Comparison of ENCODE assay signal across 8 cellular contexts in the genomic region with DNA sequence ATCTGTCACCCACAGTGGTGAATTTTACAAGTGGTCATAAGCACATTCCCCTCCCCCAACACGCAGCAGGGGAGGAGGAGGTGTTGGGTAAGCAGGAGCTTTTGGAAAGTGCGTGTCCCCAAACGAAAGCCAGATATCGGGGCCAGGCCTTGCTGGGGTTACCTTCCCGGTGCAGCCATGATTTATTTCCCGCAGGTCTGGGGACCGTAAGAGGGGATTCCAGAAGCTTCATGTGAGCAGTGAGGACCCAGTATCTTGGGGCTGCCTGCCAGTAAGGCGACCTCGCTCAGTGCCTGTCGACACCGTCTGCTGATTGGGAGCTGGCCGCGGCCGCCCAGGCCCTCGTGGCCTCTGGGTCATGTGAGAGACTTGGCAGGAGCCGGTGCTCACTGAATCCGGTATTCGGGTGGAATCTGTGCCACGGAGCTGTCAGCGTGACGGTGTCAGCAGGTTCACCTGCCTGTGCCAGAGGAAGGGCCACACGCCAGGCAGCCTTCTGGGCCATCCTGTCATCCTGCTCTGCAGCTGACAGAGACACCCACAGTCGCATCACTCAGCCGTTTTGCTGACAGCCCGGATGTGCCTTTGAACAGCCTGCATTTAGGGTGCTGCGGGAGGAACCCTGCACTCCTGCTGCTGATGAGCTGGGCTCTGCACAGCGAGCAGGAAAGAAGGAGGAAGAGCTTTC. TPM values are rescaled to one million over a fixed set of nuclear protein-coding genes. Genes with fewer than 3 reads are reported as not detected.
DNase-seq lines count a peak whose midpoint lies in the region; ATAC-seq, FAIRE-seq and TF ChIP-seq lines count a peak whose summit lies in the region.

No MANE protein-coding gene starts in this region.

- H3K36me3 Mint-ChIP-seq in activated T-helper 2 cell treated with anti-CD3 and anti-CD28 coated beads, Interferon-gamma antibody, Interleukin-2, Interleukin-4, amounts not matched to agents 10 μg/mL and 5 μg/mL and 100 μg/mL, durations not matched to agents 14 hours and 24 hours and 36 hours (ENCODE audit: low read depth), result no peaks in the 10 kb centered on the region
- H3K36me3 Mint-ChIP-seq in neural progenitor cell, result no peaks in the 10 kb centered on the region

- peak overlapping the region; percentile 52 for H3K4me3 Mint-ChIP-seq in activated T-helper 2 cell treated with anti-CD3 and anti-CD28 coated beads, Interferon-gamma antibody, Interleukin-2, Interleukin-4, amounts not matched to agents 10 μg/mL and 5 μg/mL and 100 μg/mL, durations not matched to agents 14 hours and 24 hours and 36 hours (ENCODE audit: low read depth)
- H3K4me3 Mint-ChIP-seq in neural progenitor cell, result no peak overlapping the region

- H3K9ac ChIP-seq in neural progenitor cell, result no peak overlapping the region

- H3K27ac Mint-ChIP-seq in activated T-helper 2 cell treated with anti-CD3 and anti-CD28 coated beads, Interferon-gamma antibody, Interleukin-2, Interleukin-4, amounts not matched to agents 10 μg/mL and 5 μg/mL and 100 μg/mL, durations not matched to agents 14 hours and 24 hours and 36 hours, result peak overlapping the region; percentile 89
- H3K27ac Mint-ChIP-seq in neural progenitor cell, result no peak overlapping the region

- H3K9me3 Mint-ChIP-seq in activated T-helper 2 cell treated with anti-CD3 and anti-CD28 coated beads, Interferon-gamma antibody, Interleukin-2, Interleukin-4, amounts not matched to agents 10 μg/mL and 5 μg/mL and 100 μg/mL, durations not matched to agents 14 hours and 24 hours and 36 hours, result no peaks in the 10 kb centered on the region
- no peaks in the 10 kb centered on the region for H3K9me3 Mint-ChIP-seq in neural progenitor cell

- H2AFZ ChIP-seq in neural progenitor cell (replicated peaks), result peak overlapping the region; percentile 72

- ATAC-seq in GM18502 (IDR thresholded peaks at IDR 0.05; ENCODE audit: poor library complexity, unreplicated experiment) (peak; percentile 82), gastroesophageal sphincter (peak; percentile 92), GM18909 (IDR thresholded peaks at IDR 0.05; ENCODE audit: poor library complexity, unreplicated experiment) (no peak)

- H3K36me3 ChIP-seq in gastroesophageal sphincter (no peaks in the 10 kb centered on the region), neural progenitor cell (no peaks in the 10 kb centered on the region)

- no peak for TF ChIP-seq EP300 in gastroesophageal sphincter (IDR thresholded peaks at IDR 0.05)

- H3K27ac ChIP-seq in gastroesophageal sphincter, result peak overlapping the region; percentile 6 to 79 (median 72)
- H3K27ac ChIP-seq in neural progenitor cell, result no peak overlapping the region

- peak; percentile 18 to 19 for TF ChIP-seq POLR2A in gastroesophageal sphincter (IDR thresholded peaks at IDR 0.05)

- no peak for TF ChIP-seq CTCF in gastroesophageal sphincter (IDR thresholded peaks at IDR 0.05)
- TF ChIP-seq CTCF in neural progenitor cell (IDR thresholded peaks at IDR 0.05), result no peak

- H4K20me1 ChIP-seq in neural progenitor cell (ENCODE audit: low read depth), result no peaks in the 10 kb centered on the region

- H3K27me3 Mint-ChIP-seq in activated T-helper 2 cell treated with anti-CD3 and anti-CD28 coated beads, Interferon-gamma antibody, Interleukin-2, Interleukin-4, amounts not matched to agents 10 μg/mL and 5 μg/mL and 100 μg/mL, durations not matched to agents 14 hours and 24 hours and 36 hours (ENCODE audit: low read depth), result no peaks in the 10 kb centered on the region
- H3K27me3 Mint-ChIP-seq in neural progenitor cell (ENCODE audit: insufficient read depth, low read depth), result no peaks in the 10 kb centered on the region

- no peaks in the 10 kb centered on the region for H3K9me3 ChIP-seq in gastroesophageal sphincter
- H3K9me3 ChIP-seq in neural progenitor cell (ENCODE audit: low read depth), result no peaks in the 10 kb centered on the region

- WGBS in gastroesophageal sphincter (ENCODE audit: low coverage in 1 of 2), 2 donors, result 0 to 12% methylated on average over 4 to 5 of the region's 27 CpGs

- H3F3A ChIP-seq in neural progenitor cell (ENCODE audit: low read depth), result no peaks in the 10 kb centered on the region

- peak; percentile 19 for DNase-seq in MV-4-11 (lab: John Stamatoyannopoulos, UW)
- peak; percentile 41 for DNase-seq in activated T-helper 2 cell treated with anti-CD3 and anti-CD28 coated beads, Interferon-gamma antibody, Interleukin-2, Interleukin-4, amounts not matched to agents 10 μg/mL and 5 μg/mL and 100 μg/mL, durations not matched to agents 14 hours and 24 hours and 36 hours (ENCODE audit: low spot score)
- no peak for DNase-seq in neural progenitor cell (ENCODE audit: low spot score)
- no peak for DNase-seq in NCI-H2081 treated with DMSO at 0.1 percent for 48 hours (lab: John Stamatoyannopoulos, UW)
- DNase-seq in HTR-8/SVneo (ENCODE audit: insufficient read length, low spot score), result no peak

- peak overlapping the region; percentile 25 to 48 for H3K4me3 ChIP-seq in gastroesophageal sphincter
- H3K4me3 ChIP-seq in neural progenitor cell, result no peak overlapping the region

- peaks cover 48% of the 10 kb centered on the region for H3K4me1 Mint-ChIP-seq in activated T-helper 2 cell treated with anti-CD3 and anti-CD28 coated beads, Interferon-gamma antibody, Interleukin-2, Interleukin-4, amounts not matched to agents 10 μg/mL and 5 μg/mL and 100 μg/mL, durations not matched to agents 14 hours and 24 hours and 36 hours (ENCODE audit: low read depth)
- peaks cover 3% of the 10 kb centered on the region for H3K4me1 Mint-ChIP-seq in neural progenitor cell

- H3K4me2 ChIP-seq in neural progenitor cell, result no peak overlapping the region

- H3K27me3 ChIP-seq in gastroesophageal sphincter (no peaks in the 10 kb centered on the region), neural progenitor cell (no peaks in the 10 kb centered on the region)

- intact Hi-C loops in activated T-helper 2 cell treated with anti-CD3 and anti-CD28 coated beads, Interferon-gamma antibody, Interleukin-2, Interleukin-4, amounts not matched to agents 10 μg/mL and 5 μg/mL and 100 μg/mL, durations not matched to agents 14 hours and 24 hours and 36 hours (cut with micrococcal nuclease), result no loop called here

- H3K4me1 ChIP-seq in gastroesophageal sphincter (peaks cover 0 to 23% (median 5%) of the 10 kb centered on the region in 3 donors), neural progenitor cell (peaks cover 9% of the 10 kb centered on the region)

- no peak for FAIRE-seq in HTR-8/SVneo (lab: Jason Lieb, UNC)

- H3K79me2 ChIP-seq in neural progenitor cell (ENCODE audit: low read depth), result no peaks in the 10 kb centered on the region

RNA-seq across cellular contexts. Expression of gene SEC61B, which starts 37.3 kb away (rescaled TPM):
- 208 and 223 TPM in 2 replicates for total RNA-seq in activated T-helper 2 cell treated with anti-CD3 and anti-CD28 coated beads, Interferon-gamma antibody, Interleukin-2, Interleukin-4, amounts not matched to agents 10 μg/mL and 5 μg/mL and 100 μg/mL, durations not matched to agents 14 hours and 24 hours and 36 hours
- total RNA-seq in gastroesophageal sphincter (10 to 100 TPM; 62.5 to 84.0 (median 73.5) TPM), neural progenitor cell (ENCODE audit: low replicate concordance) (83.7 and 99.2 TPM in 2 replicates)

RNA-seq across cellular contexts. Expression of gene ALG2, which starts 37.6 kb away (rescaled TPM):
- total RNA-seq in activated T-helper 2 cell treated with anti-CD3 and anti-CD28 coated beads, Interferon-gamma antibody, Interleukin-2, Interleukin-4, amounts not matched to agents 10 μg/mL and 5 μg/mL and 100 μg/mL, durations not matched to agents 14 hours and 24 hours and 36 hours, result 39.5 and 41.7 TPM in 2 replicates
- total RNA-seq in gastroesophageal sphincter (10 to 100 TPM; 21.9 to 32.3 (median 25.4) TPM), neural progenitor cell (ENCODE audit: low replicate concordance) (25.0 and 26.0 TPM in 2 replicates)

Comparison
In these comparisons a context has a peak if more than half of its experiments do, and no peak if none do; other contexts are left out.
1. DNase-seq: peak in MV-4-11 (single experiment) and activated T-helper 2 cell treated with anti-CD3 and anti-CD28 coated beads, Interferon-gamma antibody, Interleukin-2, Interleukin-4, amounts not matched to agents 10 μg/mL and 5 μg/mL and 100 μg/mL, durations not matched to agents 14 hours and 24 hours and 36 hours (single experiment); none in neural progenitor cell (single experiment), NCI-H2081 treated with DMSO at 0.1 percent for 48 hours (single experiment) and HTR-8/SVneo (single experiment).